26 cellular contexts compared by ENCODE assay signal in the genomic region with DNA sequence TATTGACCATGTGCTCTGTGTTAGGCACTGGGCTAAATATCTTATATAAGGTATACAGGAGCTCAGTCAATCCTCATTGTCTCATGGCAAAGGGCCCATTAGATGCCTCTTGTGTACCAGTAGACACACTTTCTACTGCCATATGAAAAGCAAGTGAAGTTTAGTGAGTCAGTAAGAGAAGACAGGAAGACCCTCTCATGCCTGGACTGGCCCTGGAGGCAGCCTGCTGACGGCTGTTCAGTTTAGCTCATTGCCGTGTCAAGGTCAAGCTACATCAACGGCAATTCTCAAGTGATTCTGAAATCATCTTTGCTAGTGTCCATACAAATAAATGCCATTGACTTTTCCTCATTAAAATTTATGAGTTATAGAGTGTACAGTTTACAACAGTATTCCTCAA.
A peak's percentile ranks its signal among the peaks of the same experiment; 100 is the strongest.
DNase-seq lines count a peak whose midpoint lies in the region; ATAC-seq, FAIRE-seq and TF ChIP-seq lines count a peak whose summit lies in the region.
"Had no signal": no experiment of that assay in that cellular context is flagged by ENCODE, and none has a peak within 500 bp of the region (broad histone marks: within the 10 kb centered on the region; RNA-seq: fewer than 3 reads in every experiment).

No MANE protein-coding gene starts in this region.

- no peak overlapping the region for H3K9ac ChIP-seq in H1 (replicated peaks in 1 of 4; ENCODE audit: extremely low read depth in 1 of 4, low read depth in 3 of 4, low read length in 3 of 4)
- H3K9ac ChIP-seq: BLaER1 had no signal

- intact Hi-C loops in esophagus muscularis mucosa (cut with DNase I), result no loop called here
- intact Hi-C loops in tibial artery (cut with DNase I; ENCODE audit: low total_unique reads), result no loop called here

- DNase-seq in RWPE2 (ENCODE audit: low spot score) (no peak), H1 (ENCODE audit: low read depth in 1 of 2, low spot score in 2 of 2) (no peak), esophagus muscularis mucosa (ENCODE audit: extremely low spot score) (peak; percentile 29), osteoblast (ENCODE audit: insufficient read length, low spot score, missing footprints) (peak; percentile 49), NCI-H510A treated with DMSO at 0.1 percent for 48 hours (lab: John Stamatoyannopoulos, UW) (no peak), tibial artery (no peak), hepatocyte (ENCODE audit: low spot score) (no peak)
- no peak for DNase-seq in stimulated activated CD4-positive, alpha-beta T cell treated with anti-CD3 and anti-CD28 coated beads, Interleukin-2, amount 100 ng/mL, for 24 hours
- DNase-seq: 8988T; ACHN; BE2C; C1 segment of cervical spinal cord; CD4-positive, alpha-beta memory T cell; CD4-positive, CD25-positive, alpha-beta regulatory T cell; CD8-positive, alpha-beta memory T cell; COR-L47; DMS 273 treated with DMSO at 0.1 percent for 48 hours; DMS153; DMS53; DMS79; GF-D8 had no signal

- WGBS in H1 (ENCODE audit: extremely low coverage in 1 of 2, insufficient coverage in 1 of 2, insufficient read length in 1 of 2, insufficient replicate concordance in 2 of 2, low coverage in 1 of 2, low lambda C conversion rate in 2 of 2, missing lambda C conversion rate in 1 of 2), 2 experiments, result 95% methylated on average over 3 of the region's 3 CpGs; no CpG with 5 or more reads in 1 of the 2 experiments
- 82% methylated on average over 3 of the region's 3 CpGs for WGBS in esophagus muscularis mucosa
- WGBS in hepatocyte (ENCODE audit: low lambda C conversion rate, missing lambda C conversion rate), result 84% methylated on average over 3 of the region's 3 CpGs

- H3K9me3 ChIP-seq in RWPE2 (ENCODE audit: severe bottlenecking) (no peaks in the 10 kb centered on the region), H1 (ENCODE audit: insufficient read depth in 2 of 2, low read depth in 1 of 2, low read length in 1 of 2) (no peaks in the 10 kb centered on the region), esophagus muscularis mucosa (no peaks in the 10 kb centered on the region), osteoblast (ENCODE audit: low read depth, low read length) (peaks cover 2% of the 10 kb centered on the region), tibial artery (no peaks in the 10 kb centered on the region), hepatocyte (ENCODE audit: low read depth) (no peaks in the 10 kb centered on the region)
- H3K9me3 ChIP-seq: BE2C had no signal

- H3K9me2 ChIP-seq in hepatocyte (replicated peaks; ENCODE audit: insufficient read depth), result no peaks in the 10 kb centered on the region

- H3K4me1 ChIP-seq in RWPE2 (ENCODE audit: insufficient read depth, poor library complexity, severe bottlenecking) (peaks cover 28% of the 10 kb centered on the region), H1 (replicated peaks in 1 of 4; ENCODE audit: control insufficient read depth in 3 of 4, insufficient read depth in 4 of 4, low read length in 3 of 4) (no peaks in the 10 kb centered on the region), esophagus muscularis mucosa (no peaks in the 10 kb centered on the region), osteoblast (ENCODE audit: insufficient read depth, low read length) (no peaks in the 10 kb centered on the region), tibial artery (no peaks in the 10 kb centered on the region), hepatocyte (ENCODE audit: insufficient read depth) (no peaks in the 10 kb centered on the region)
- H3K4me1 ChIP-seq: BE2C had no signal

- no peak for TF ChIP-seq RAD21 in H1 (IDR thresholded peaks at IDR 0.05 in 1 of 2, conservative IDR thresholded peaks at IDR 0.05 in 1 of 2; ENCODE audit: low read depth in 2 of 2, low read length in 2 of 2)

- H4K8ac ChIP-seq in H1 (ENCODE audit: extremely low read depth, insufficient read depth, low read length), result no peak overlapping the region

- H3K4me3 ChIP-seq in RWPE2 (ENCODE audit: severe bottlenecking) (no peak overlapping the region), H1 (ENCODE audit: extremely low read depth in 1 of 4, insufficient read depth in 2 of 4, low read depth in 3 of 4, low read length in 4 of 4) (no peak overlapping the region), esophagus muscularis mucosa (no peak overlapping the region), osteoblast (ENCODE audit: insufficient read depth, low read length) (no peak overlapping the region), tibial artery (no peak overlapping the region), hepatocyte (no peak overlapping the region)
- H3K4me3 ChIP-seq: BLaER1 had no signal

- no peak for TF ChIP-seq POLR2A in H1 (IDR thresholded peaks at IDR 0.05; ENCODE audit: control extremely low read depth in 1 of 2, low read depth in 2 of 2, low read length in 2 of 2)
- TF ChIP-seq POLR2A in esophagus muscularis mucosa (IDR thresholded peaks at IDR 0.05; ENCODE audit: low read depth), result no peak

- no peak for TF ChIP-seq CTCF in RWPE2 (IDR thresholded peaks at IDR 0.05; ENCODE audit: poor library complexity, severe bottlenecking)
- TF ChIP-seq CTCF in H1 (IDR thresholded peaks at IDR 0.05; ENCODE audit: control extremely low read depth in 1 of 3, insufficient read depth in 1 of 3, low read depth in 1 of 3, low read length in 3 of 3), result no peak
- TF ChIP-seq CTCF in esophagus muscularis mucosa (IDR thresholded peaks at IDR 0.05), result no peak
- TF ChIP-seq CTCF in osteoblast (IDR thresholded peaks at IDR 0.05; ENCODE audit: extremely low read depth, low read depth, low read length), result no peak
- TF ChIP-seq CTCF in tibial artery (IDR thresholded peaks at IDR 0.05), result no peak
- no peak for TF ChIP-seq CTCF in hepatocyte (IDR thresholded peaks at IDR 0.05; ENCODE audit: poor library complexity)

- no peaks in the 10 kb centered on the region for H3K23me2 ChIP-seq in H1 (ENCODE audit: low read depth, low read length)

- H3K56ac ChIP-seq in H1 (replicated peaks; ENCODE audit: insufficient read length, low read depth, low read length), result no peak overlapping the region

- CTCF ChIA-PET in H1 (lab: Charles Lee; ENCODE audit: partially characterized antibody), result no interaction called here

- H4K91ac ChIP-seq in H1 (replicated peaks; ENCODE audit: insufficient read length, low read length), result no peak overlapping the region

- no peak overlapping the region for H2AFZ ChIP-seq in H1 (ENCODE audit: low read length)
- no peak overlapping the region for H2AFZ ChIP-seq in osteoblast (ENCODE audit: low read length)
- H2AFZ ChIP-seq in hepatocyte, result no peak overlapping the region

- no peak overlapping the region for H2BK120ac ChIP-seq in H1 (replicated peaks; ENCODE audit: low read depth, low read length)

- H4K5ac ChIP-seq in H1 (ENCODE audit: insufficient read length, low read depth, low read length), result no peak overlapping the region

- no peak overlapping the region for H2BK5ac ChIP-seq in H1 (ENCODE audit: low read depth, low read length)

- H3K4ac ChIP-seq in H1 (replicated peaks; ENCODE audit: insufficient read length, low read depth, low read length), result no peak overlapping the region

- no peaks in the 10 kb centered on the region for H3K79me1 ChIP-seq in H1 (ENCODE audit: low read depth, low read length)

- H3K36me3 ChIP-seq in RWPE2 (ENCODE audit: low read depth) (no peaks in the 10 kb centered on the region), H1 (ENCODE audit: control insufficient read depth in 2 of 4, insufficient read depth in 4 of 4, low read length in 3 of 4) (peaks cover 0 to 2% (median 0%) of the 10 kb centered on the region in 4 experiments; a peak in 1 of 8 replicates), esophagus muscularis mucosa (no peaks in the 10 kb centered on the region), osteoblast (ENCODE audit: insufficient read depth, low read length) (no peaks in the 10 kb centered on the region), tibial artery (no peaks in the 10 kb centered on the region), hepatocyte (replicated peaks; ENCODE audit: insufficient read depth, low read depth) (no peaks in the 10 kb centered on the region)
- H3K36me3 ChIP-seq: BE2C, BLaER1 had no signal

- no peak overlapping the region for H2BK20ac ChIP-seq in H1 (ENCODE audit: low read length)

- H3K14ac ChIP-seq in H1 (ENCODE audit: insufficient read length), result no peak overlapping the region

- H3K27me3 ChIP-seq in RWPE2 (ENCODE audit: insufficient read depth, poor library complexity, severe bottlenecking), result no peaks in the 10 kb centered on the region
- H3K27me3 ChIP-seq in H1 (replicated peaks in 1 of 4; ENCODE audit: control insufficient read depth in 3 of 4, extremely low read depth in 1 of 4, insufficient read depth in 3 of 4, low read length in 3 of 4), result no peaks in the 10 kb centered on the region
- H3K27me3 ChIP-seq in esophagus muscularis mucosa, result no peaks in the 10 kb centered on the region
- H3K27me3 ChIP-seq in osteoblast (ENCODE audit: insufficient read depth, low read length), result no peaks in the 10 kb centered on the region
- H3K27me3 ChIP-seq in tibial artery, result no peaks in the 10 kb centered on the region
- H3K27me3 ChIP-seq in hepatocyte, result no peaks in the 10 kb centered on the region
- H3K27me3 ChIP-seq: BE2C, BLaER1 had no signal

- POLR2A ChIA-PET in H1 (lab: Charles Lee; ENCODE audit: partially characterized antibody), result no interaction called here

- no peak overlapping the region for H2AK5ac ChIP-seq in H1 (ENCODE audit: low read depth, low read length)

- ATAC-seq in RWPE2 (ENCODE audit: low read depth), result peak; percentile 54; the same call in 2 of the 3 replicates

- TF ChIP-seq EP300 in H1 (IDR thresholded peaks at IDR 0.05; ENCODE audit: borderline replicate concordance in 1 of 2, low read depth in 2 of 2, low read length in 2 of 2), result no peak
- TF ChIP-seq EP300 in esophagus muscularis mucosa (IDR thresholded peaks at IDR 0.05), result no peak

- H3K79me2 ChIP-seq in H1 (ENCODE audit: control insufficient read depth in 1 of 2, insufficient read depth in 2 of 2, low read length in 2 of 2) (no peaks in the 10 kb centered on the region), osteoblast (ENCODE audit: insufficient read depth, low read length) (no peaks in the 10 kb centered on the region), hepatocyte (no peaks in the 10 kb centered on the region)

- H2BK15ac ChIP-seq in H1 (ENCODE audit: low read length), result 0 out of 2 replicates have a peak overlapping the region, but pooled peaks have one; percentile 32

- H3K27ac ChIP-seq in RWPE2 (ENCODE audit: poor library complexity, severe bottlenecking) (peak overlapping the region; percentile 5), H1 (ENCODE audit: low read depth, low read length) (no peak overlapping the region), esophagus muscularis mucosa (replicated peaks in 1 of 4) (no peak overlapping the region), osteoblast (ENCODE audit: low read depth, low read length) (no peak overlapping the region), tibial artery (no peak overlapping the region), hepatocyte (no peak overlapping the region)
- H3K27ac ChIP-seq: BLaER1 had no signal

- no peak overlapping the region for H2BK12ac ChIP-seq in H1 (ENCODE audit: low read depth, low read length)

- no peak overlapping the region for H3K18ac ChIP-seq in H1 (ENCODE audit: extremely low read depth, low read length)

- H4K20me1 ChIP-seq in H1 (replicated peaks in 1 of 2; ENCODE audit: control insufficient read depth in 1 of 2, insufficient read depth in 2 of 2, low read length in 2 of 2) (no peaks in the 10 kb centered on the region), osteoblast (ENCODE audit: insufficient read depth, low read length) (no peaks in the 10 kb centered on the region), hepatocyte (ENCODE audit: insufficient read depth, poor library complexity, severe bottlenecking) (no peaks in the 10 kb centered on the region)
- H4K20me1 ChIP-seq: BLaER1 had no signal

- H3K4me2 ChIP-seq in H1 (ENCODE audit: insufficient read depth in 1 of 2, low read depth in 2 of 2, low read length in 2 of 2) (no peak overlapping the region), osteoblast (ENCODE audit: insufficient read depth, low read length) (no peak overlapping the region), hepatocyte (no peak overlapping the region)
- H3K4me2 ChIP-seq: BLaER1 had no signal

- FAIRE-seq in H1 (lab: Jason Lieb, UNC), result no peak
- FAIRE-seq: A204.1, G401.6, GM12891, GM19239 had no signal

- H3K23ac ChIP-seq in H1 (ENCODE audit: insufficient read length), result no peak overlapping the region

Comparison
In these comparisons a context has a peak if more than half of its experiments do, and no peak if none do; other contexts are left out.
1. DNase-seq: peak in esophagus muscularis mucosa (single experiment) and osteoblast (single experiment); none in RWPE2 (single experiment), H1 (0 of 2), NCI-H510A treated with DMSO at 0.1 percent for 48 hours (single experiment), stimulated activated CD4-positive, alpha-beta T cell treated with anti-CD3 and anti-CD28 coated beads, Interleukin-2, amount 100 ng/mL, for 24 hours (0 of 2), tibial artery (0 of 2) and hepatocyte (single experiment).